In genomic region chr2:222430071-222430470, GRCh38 we compare ENCODE assay signal across 40 cellular contexts. TPM values are rescaled to one million over a fixed set of nuclear protein-coding genes. Genes with fewer than 3 reads are reported as not detected.
"Had no signal": no experiment of that assay in that cellular context is flagged by ENCODE, and none has a peak within 500 bp of the region (broad histone marks: within the 10 kb centered on the region; RNA-seq: fewer than 3 reads in every experiment).

No MANE protein-coding gene starts in this region.

- DNase-seq: activated effector memory CD4-positive, alpha-beta T cell treated with anti-CD3 and anti-CD28 coated beads, Interleukin-2, amount 50 U/mL, for 16 hours; activated effector memory CD4-positive, alpha-beta T cell treated with Interleukin-2 at 50 U/mL for 16 hours; activated gamma-delta T cell; activated gamma-delta T cell treated with Interleukin-2 at 50 U/mL for 16 hours; activated naive CD4-positive, alpha-beta T cell; activated naive CD4-positive, alpha-beta T cell treated with anti-CD3 and anti-CD28 coated beads for 36 hours; activated naive CD4-positive, alpha-beta T cell treated with anti-CD3 and anti-CD28 coated beads, Interleukin-2, amount 10 ng/mL, durations not matched to agents 7 days and 5 days; activated naive CD4-positive, alpha-beta T cell treated with anti-CD3 and anti-CD28 coated beads, Interleukin-2, amount 50 U/mL, for 16 hours; activated naive CD4-positive, alpha-beta T cell treated with Interleukin-2 at 50 U/mL for 16 hours; activated naive CD8-positive, alpha-beta T cell treated with anti-CD3 and anti-CD28 coated beads for 36 hours; activated naive CD8-positive, alpha-beta T cell treated with anti-CD3 and anti-CD28 coated beads, Interleukin-2, amount 10 ng/mL, durations not matched to agents 7 days and 5 days; activated naive CD8-positive, alpha-beta T cell treated with anti-CD3 and anti-CD28 coated beads, Interleukin-2, amount 50 U/mL, for 24 hours; activated T-cell treated with anti-CD3 and anti-CD28 coated beads, Interleukin-2, amount 50 U/mL, for 1 hour; activated T-cell treated with anti-CD3 and anti-CD28 coated beads, Interleukin-2, amount 50 U/mL, for 24 hours; activated T-cell treated with anti-CD3 and anti-CD28 coated beads, Interleukin-2, amount 50 U/mL, for 4 hours; activated T-cell treated with anti-CD3 and anti-CD28 coated beads, Interleukin-2, amount 50 U/mL, for 48 hours; activated T-cell treated with anti-CD3 and anti-CD28 coated beads, Interleukin-2, amount 50 U/mL, for 72 hours; adrenal gland; amniotic stem cell; amygdala; anterior cingulate cortex; aorta; body of pancreas; brain microvascular endothelial cell; caudate nucleus; central memory CD4-positive, alpha-beta T cell; cerebellar nuclear complex had no signal

- H3K4me3 Mint-ChIP-seq: activated naive CD4-positive, alpha-beta T cell treated with anti-CD3 and anti-CD28 coated beads for 36 hours; activated naive CD4-positive, alpha-beta T cell treated with anti-CD3 and anti-CD28 coated beads, Interleukin-2, amount 10 ng/mL, durations not matched to agents 7 days and 5 days; activated naive CD4-positive, alpha-beta T cell treated with anti-CD3 and anti-CD28 coated beads, Interleukin-2, amount 50 U/mL, for 24 hours; activated naive CD8-positive, alpha-beta T cell; activated naive CD8-positive, alpha-beta T cell treated with anti-CD3 and anti-CD28 coated beads for 36 hours; activated naive CD8-positive, alpha-beta T cell treated with anti-CD3 and anti-CD28 coated beads, Interleukin-2, amount 10 ng/mL, durations not matched to agents 7 days and 5 days; activated naive CD8-positive, alpha-beta T cell treated with anti-CD3 and anti-CD28 coated beads, Interleukin-2, amount 50 U/mL, for 24 hours; activated T-cell treated with anti-CD3 and anti-CD28 coated beads, Interleukin-2, amount 50 U/mL, for 24 hours; activated T-cell treated with anti-CD3 and anti-CD28 coated beads, Interleukin-2, amount 50 U/mL, for 4 hours; activated T-cell treated with anti-CD3 and anti-CD28 coated beads, Interleukin-2, amount 50 U/mL, for 72 hours; activated T-helper 17 cell treated with anti-CD3 and anti-CD28 coated beads, Interleukin-2, amount 50 U/mL, for 72 hours; brain; central memory CD8-positive, alpha-beta T cell had no signal

- H3K27ac ChIP-seq: adrenal gland, ascending aorta, body of pancreas, brain microvascular endothelial cell, breast epithelium, cardiac muscle cell had no signal

- H3K27me3 ChIP-seq: adrenal gland, ascending aorta, body of pancreas had no signal

- H3K27ac Mint-ChIP-seq: activated naive CD4-positive, alpha-beta T cell treated with anti-CD3 and anti-CD28 coated beads for 36 hours; activated naive CD4-positive, alpha-beta T cell treated with anti-CD3 and anti-CD28 coated beads, Interleukin-2, amount 10 ng/mL, durations not matched to agents 7 days and 5 days; activated naive CD4-positive, alpha-beta T cell treated with anti-CD3 and anti-CD28 coated beads, Interleukin-2, amount 50 U/mL, for 24 hours; activated naive CD4-positive, alpha-beta T cell treated with anti-CD3 and anti-CD28 coated beads, Interleukin-2, amount 50 U/mL, for 72 hours; activated naive CD8-positive, alpha-beta T cell; activated naive CD8-positive, alpha-beta T cell treated with anti-CD3 and anti-CD28 coated beads for 36 hours; activated naive CD8-positive, alpha-beta T cell treated with anti-CD3 and anti-CD28 coated beads, Interleukin-2, amount 10 ng/mL, durations not matched to agents 7 days and 5 days; activated naive CD8-positive, alpha-beta T cell treated with anti-CD3 and anti-CD28 coated beads, Interleukin-2, amount 50 U/mL, for 24 hours; activated T-cell treated with anti-CD3 and anti-CD28 coated beads, Interleukin-2, amount 50 U/mL, for 24 hours; activated T-cell treated with anti-CD3 and anti-CD28 coated beads, Interleukin-2, amount 50 U/mL, for 72 hours; activated T-helper 17 cell treated with anti-CD3 and anti-CD28 coated beads, Interleukin-2, amount 50 U/mL, for 72 hours; activated T-helper 2 cell treated with anti-CD3 and anti-CD28 coated beads, Interferon-gamma antibody, Interleukin-2, Interleukin-4, amounts not matched to agents 10 μg/mL and 5 μg/mL and 100 μg/mL, durations not matched to agents 14 hours and 24 hours and 36 hours; brain had no signal

- H3K36me3 ChIP-seq: adrenal gland, ascending aorta, brain microvascular endothelial cell, breast epithelium, cardiac muscle cell had no signal

- ATAC-seq: activated naive CD4-positive, alpha-beta T cell treated with anti-CD3 and anti-CD28 coated beads, Interleukin-2, amount 50 U/mL, for 72 hours; activated naive CD8-positive, alpha-beta T cell treated with anti-CD3 and anti-CD28 coated beads, Interleukin-2, amount 50 U/mL, for 24 hours; activated T-cell treated with anti-CD3 and anti-CD28 coated beads, Interleukin-2, amount 50 U/mL, for 4 hours; activated T-cell treated with anti-CD3 and anti-CD28 coated beads, Interleukin-2, amount 50 U/mL, for 72 hours; activated T-helper 17 cell treated with anti-CD3 and anti-CD28 coated beads, Interleukin-2, amount 50 U/mL, for 72 hours; body of pancreas had no signal

- FAIRE-seq: astrocyte, bronchial epithelial cell had no signal

- H3K4me1 ChIP-seq: ascending aorta, breast epithelium had no signal

- H3K36me3 Mint-ChIP-seq: activated naive CD4-positive, alpha-beta T cell treated with anti-CD3 and anti-CD28 coated beads, Interleukin-2, amount 10 ng/mL, durations not matched to agents 7 days and 5 days; activated naive CD4-positive, alpha-beta T cell treated with anti-CD3 and anti-CD28 coated beads, Interleukin-2, amount 50 U/mL, for 24 hours; activated naive CD8-positive, alpha-beta T cell; activated naive CD8-positive, alpha-beta T cell treated with anti-CD3 and anti-CD28 coated beads, Interleukin-2, amount 10 ng/mL, durations not matched to agents 7 days and 5 days; brain had no signal

- H3K9me3 Mint-ChIP-seq: activated naive CD4-positive, alpha-beta T cell treated with anti-CD3 and anti-CD28 coated beads, Interleukin-2, amount 10 ng/mL, durations not matched to agents 7 days and 5 days; activated T-cell treated with anti-CD3 and anti-CD28 coated beads, Interleukin-2, amount 50 U/mL, for 72 hours; central memory CD8-positive, alpha-beta T cell had no signal

- H3K4me3 ChIP-seq: adrenal gland, ascending aorta, body of pancreas, breast epithelium, cardiac muscle cell had no signal

- H3K9me3 ChIP-seq: adrenal gland, ascending aorta, body of pancreas, breast epithelium had no signal

RNA-seq across cellular contexts. Expression of gene SGPP2, which starts 5.7 kb away (rescaled TPM):
- total RNA-seq: chondrocyte had no signal
